ENCODE assay signal across 15 cellular contexts in genomic region chr3:176950743-176951142, GRCh38.
DNase-seq lines count a peak whose midpoint lies in the region; ATAC-seq and TF ChIP-seq lines count a peak whose summit lies in the region.
"Had no signal": no experiment of that assay in that cellular context is flagged by ENCODE, and none has a peak within 500 bp of the region (broad histone marks: within the 10 kb centered on the region; RNA-seq: fewer than 3 reads in every experiment).

No MANE protein-coding gene starts in this region.

- CTCF ChIA-PET in activated naive CD4-positive, alpha-beta T cell treated with anti-CD3 and anti-CD28 coated beads, Interleukin-2, amount 10 ng/mL, durations not matched to agents 7 days and 5 days (lab: Charles Lee): no interaction called here

- H3K36me3 Mint-ChIP-seq in activated naive CD4-positive, alpha-beta T cell treated with anti-CD3 and anti-CD28 coated beads, Interleukin-2, amount 50 U/mL, for 72 hours: no peaks in the 10 kb centered on the region
- H3K36me3 Mint-ChIP-seq in activated naive CD4-positive, alpha-beta T cell treated with anti-CD3 and anti-CD28 coated beads, Interleukin-2, amount 10 ng/mL, durations not matched to agents 7 days and 5 days: no peaks in the 10 kb centered on the region
- H3K36me3 Mint-ChIP-seq: natural killer cell, WTC11 had no signal

- no peak overlapping the region for H3K4me3 Mint-ChIP-seq in activated naive CD4-positive, alpha-beta T cell treated with anti-CD3 and anti-CD28 coated beads, Interleukin-2, amount 10 ng/mL, durations not matched to agents 7 days and 5 days
- H3K4me3 Mint-ChIP-seq: activated T-cell treated with anti-CD3 and anti-CD28 coated beads, Interleukin-2, amount 50 U/mL, for 24 hours; natural killer cell; WTC11 had no signal

- no peak overlapping the region for H3K4me3 ChIP-seq in tibial artery
- H3K4me3 ChIP-seq: body of pancreas, sigmoid colon had no signal

- no peaks in the 10 kb centered on the region for H3K9me3 ChIP-seq in tibial artery
- H3K9me3 ChIP-seq: body of pancreas, sigmoid colon had no signal

- H3K9me3 Mint-ChIP-seq in activated naive CD4-positive, alpha-beta T cell treated with anti-CD3 and anti-CD28 coated beads, Interleukin-2, amount 50 U/mL, for 72 hours: no peaks in the 10 kb centered on the region
- no peaks in the 10 kb centered on the region for H3K9me3 Mint-ChIP-seq in activated naive CD4-positive, alpha-beta T cell treated with anti-CD3 and anti-CD28 coated beads, Interleukin-2, amount 10 ng/mL, durations not matched to agents 7 days and 5 days
- H3K9me3 Mint-ChIP-seq: activated T-cell treated with anti-CD3 and anti-CD28 coated beads, Interleukin-2, amount 50 U/mL, for 24 hours; natural killer cell; WTC11 had no signal

- H3K27ac Mint-ChIP-seq in activated naive CD4-positive, alpha-beta T cell treated with anti-CD3 and anti-CD28 coated beads, Interleukin-2, amount 50 U/mL, for 72 hours: no peak overlapping the region
- no peak overlapping the region for H3K27ac Mint-ChIP-seq in activated naive CD4-positive, alpha-beta T cell treated with anti-CD3 and anti-CD28 coated beads, Interleukin-2, amount 10 ng/mL, durations not matched to agents 7 days and 5 days
- H3K27ac Mint-ChIP-seq: activated T-cell treated with anti-CD3 and anti-CD28 coated beads, Interleukin-2, amount 50 U/mL, for 24 hours; natural killer cell; WTC11 had no signal

- no peaks in the 10 kb centered on the region for H3K27me3 Mint-ChIP-seq in activated naive CD4-positive, alpha-beta T cell treated with anti-CD3 and anti-CD28 coated beads, Interleukin-2, amount 10 ng/mL, durations not matched to agents 7 days and 5 days
- H3K27me3 Mint-ChIP-seq: activated T-cell treated with anti-CD3 and anti-CD28 coated beads, Interleukin-2, amount 50 U/mL, for 24 hours had no signal

- ATAC-seq in activated naive CD4-positive, alpha-beta T cell treated with anti-CD3 and anti-CD28 coated beads, Interleukin-2, amount 50 U/mL, for 72 hours: peak; percentile 22 to 67
- peak; percentile 98 for ATAC-seq in foreskin keratinocyte
- ATAC-seq in HG03139 (IDR thresholded peaks at IDR 0.05; ENCODE audit: unreplicated experiment): no peak
- no peak for ATAC-seq in GM18502 (IDR thresholded peaks at IDR 0.05; ENCODE audit: poor library complexity, unreplicated experiment)
- ATAC-seq: body of pancreas, natural killer cell, WTC11 had no signal

- H3K27ac ChIP-seq in foreskin keratinocyte (no peak overlapping the region), tibial artery (peak overlapping the region; percentile 38 to 44)
- H3K27ac ChIP-seq: body of pancreas, sigmoid colon had no signal

- H3K36me3 ChIP-seq in tibial artery: no peaks in the 10 kb centered on the region
- H3K36me3 ChIP-seq: sigmoid colon had no signal

- H3K4me1 ChIP-seq in foreskin keratinocyte: peaks cover 16% of the 10 kb centered on the region
- H3K4me1 ChIP-seq in tibial artery: peaks cover 0 to 39% (median 22%) of the 10 kb centered on the region in 4 donors

- intact Hi-C loops in tibial artery (cut with DNase I; ENCODE audit: low total_unique reads): no loop called here

- DNase-seq in activated naive CD4-positive, alpha-beta T cell treated with anti-CD3 and anti-CD28 coated beads, Interleukin-2, amount 50 U/mL, for 72 hours (ENCODE audit: low spot score in 2 of 2): no peak
- DNase-seq in activated naive CD4-positive, alpha-beta T cell treated with anti-CD3 and anti-CD28 coated beads, Interleukin-2, amount 10 ng/mL, durations not matched to agents 7 days and 5 days: no peak
- DNase-seq in amniotic epithelial cell (ENCODE audit: low read depth): peak; percentile 81
- DNase-seq in foreskin keratinocyte: peak; percentile 65 to 81
- no peak for DNase-seq in tibial artery
- DNase-seq in activated CD4-positive, alpha-beta T cell treated with anti-CD3 and anti-CD28 coated beads for 1 hour: no peak
- DNase-seq: activated T-cell treated with anti-CD3 and anti-CD28 coated beads, Interleukin-2, amount 50 U/mL, for 24 hours; body of pancreas; natural killer cell; NCI-H1436 treated with DMSO at 0.1 percent for 48 hours; NCI-H82; sigmoid colon had no signal

- H3K27me3 ChIP-seq in foreskin keratinocyte: no peaks in the 10 kb centered on the region
- H3K27me3 ChIP-seq in tibial artery: no peaks in the 10 kb centered on the region
- H3K27me3 ChIP-seq: body of pancreas, sigmoid colon had no signal

- no peaks in the 10 kb centered on the region for H3K4me1 Mint-ChIP-seq in activated naive CD4-positive, alpha-beta T cell treated with anti-CD3 and anti-CD28 coated beads, Interleukin-2, amount 10 ng/mL, durations not matched to agents 7 days and 5 days
- H3K4me1 Mint-ChIP-seq: natural killer cell had no signal

- TF ChIP-seq CTCF in foreskin keratinocyte (conservative IDR thresholded peaks at IDR 0.05) (no peak), tibial artery (IDR thresholded peaks at IDR 0.05) (no peak)

Comparison
In these comparisons a context has a peak if more than half of its experiments do, and no peak if none do; other contexts are left out.
1. ATAC-seq: peak in activated naive CD4-positive, alpha-beta T cell treated with anti-CD3 and anti-CD28 coated beads, Interleukin-2, amount 50 U/mL, for 72 hours (2 of 2) and foreskin keratinocyte (single experiment); none in HG03139 (single experiment) and GM18502 (single experiment).
2. DNase-seq: peak in amniotic epithelial cell (single experiment) and foreskin keratinocyte (2 of 2); none in activated naive CD4-positive, alpha-beta T cell treated with anti-CD3 and anti-CD28 coated beads, Interleukin-2, amount 50 U/mL, for 72 hours (0 of 2), activated naive CD4-positive, alpha-beta T cell treated with anti-CD3 and anti-CD28 coated beads, Interleukin-2, amount 10 ng/mL, durations not matched to agents 7 days and 5 days (single experiment), tibial artery (0 of 2) and activated CD4-positive, alpha-beta T cell treated with anti-CD3 and anti-CD28 coated beads for 1 hour (single experiment).